ENCODE assay signal across 8 cellular contexts in genomic region chr1:153849487-153850185, GRCh38.
DNase-seq lines count a peak whose midpoint lies in the region; ATAC-seq and TF ChIP-seq lines count a peak whose summit lies in the region.

No MANE protein-coding gene starts in this region.

- H3K27me3 ChIP-seq in HL-60 (ENCODE audit: insufficient read depth, poor library complexity, severe bottlenecking) (no peaks in the 10 kb centered on the region), HAP-1 (ENCODE audit: low read depth) (no peaks in the 10 kb centered on the region), MG63 (no peaks in the 10 kb centered on the region)

- peaks cover 38% of the 10 kb centered on the region for H3K36me3 Mint-ChIP-seq in activated naive CD4-positive, alpha-beta T cell treated with anti-CD3 and anti-CD28 coated beads, Interleukin-2, amount 10 ng/mL, durations not matched to agents 7 days and 5 days

- no peak for TF ChIP-seq CTCF in GM10248 (IDR thresholded peaks at IDR 0.05; ENCODE audit: control extremely low read depth, extremely low read depth, low read depth, missing control alignments)
- TF ChIP-seq CTCF in HL-60 (IDR thresholded peaks at IDR 0.05; ENCODE audit: insufficient read depth, low read length) = no peak

- peak; percentile 61 for DNase-seq in GM10248 (ENCODE audit: extremely low spot score)
- peak in 1 of 2 experiments; percentile 51 for DNase-seq in HL-60 (ENCODE audit: low read depth in 1 of 2, low spot score in 1 of 2)
- peak; percentile 49 for DNase-seq in activated naive CD4-positive, alpha-beta T cell treated with anti-CD3 and anti-CD28 coated beads, Interleukin-2, amount 10 ng/mL, durations not matched to agents 7 days and 5 days
- no peak for DNase-seq in NCI-H2107 treated with DMSO at 0.1 percent for 48 hours (lab: John Stamatoyannopoulos, UW; ENCODE audit: unreplicated experiment)
- DNase-seq in HAP-1 (ENCODE audit: low spot score in 2 of 2) = no peak
- DNase-seq in NCI-H748 treated with DMSO at 0.1 percent for 48 hours (lab: John Stamatoyannopoulos, UW) = no peak
- DNase-seq in MG63 = no peak

- CTCF ChIA-PET in GM10248 (lab: Yijun Ruan, JAX) = interaction anchor here (0.8 to 2.0 kb wide), 9 partner anchors 11 to 97 kb away, joined by 3 to 7 read pairs (median 3); partner anchors contain the start of gene DENND4B
- CTCF ChIA-PET in activated naive CD4-positive, alpha-beta T cell treated with anti-CD3 and anti-CD28 coated beads, Interleukin-2, amount 10 ng/mL, durations not matched to agents 7 days and 5 days (lab: Charles Lee) = interaction anchor here (0.6 kb wide), 1 partner anchor 16 kb away, joined by 3 read pairs; no protein-coding TSS in a partner anchor

- in situ Hi-C loops in HAP-1 (cut with MboI; ENCODE audit: low sequenced_read_pairs) = no loop called here

- peak; percentile 83 for ATAC-seq in GM21515 (IDR thresholded peaks at IDR 0.05; ENCODE audit: unreplicated experiment)

- H3K4me1 Mint-ChIP-seq in activated naive CD4-positive, alpha-beta T cell treated with anti-CD3 and anti-CD28 coated beads, Interleukin-2, amount 10 ng/mL, durations not matched to agents 7 days and 5 days = peaks cover 18% of the 10 kb centered on the region

- H3K27ac Mint-ChIP-seq in activated naive CD4-positive, alpha-beta T cell treated with anti-CD3 and anti-CD28 coated beads, Interleukin-2, amount 10 ng/mL, durations not matched to agents 7 days and 5 days = peak overlapping the region; percentile 79

- H3K4me3 ChIP-seq in HL-60 (replicated peaks; ENCODE audit: insufficient read depth, low read length) (no peak overlapping the region), HAP-1 (no peak overlapping the region), MG63 (no peak overlapping the region)

- peak overlapping the region; percentile 21 for H3K4me3 Mint-ChIP-seq in activated naive CD4-positive, alpha-beta T cell treated with anti-CD3 and anti-CD28 coated beads, Interleukin-2, amount 10 ng/mL, durations not matched to agents 7 days and 5 days

- H3K27me3 Mint-ChIP-seq in activated naive CD4-positive, alpha-beta T cell treated with anti-CD3 and anti-CD28 coated beads, Interleukin-2, amount 10 ng/mL, durations not matched to agents 7 days and 5 days = no peaks in the 10 kb centered on the region

- POLR2A ChIA-PET in GM10248 (lab: Yijun Ruan, JAX) = interaction anchor here (0.6 kb wide), 1 partner anchor 74 kb away, joined by 4 read pairs; no protein-coding TSS in a partner anchor

- H3K4me1 ChIP-seq in HAP-1 = no peaks in the 10 kb centered on the region

- H3K9me3 ChIP-seq in HAP-1 = no peaks in the 10 kb centered on the region
- H3K9me3 ChIP-seq in MG63 = no peaks in the 10 kb centered on the region

- no peaks in the 10 kb centered on the region for H3K9me3 Mint-ChIP-seq in activated naive CD4-positive, alpha-beta T cell treated with anti-CD3 and anti-CD28 coated beads, Interleukin-2, amount 10 ng/mL, durations not matched to agents 7 days and 5 days

- H3K27ac ChIP-seq in HL-60 (replicated peaks) = peak overlapping the region; percentile 65

- H3K36me3 ChIP-seq in HAP-1 (replicated peaks) (0 out of 2 replicates have a peak, but pooled peaks cover 8% of the 10 kb centered on the region), MG63 (peaks cover 18% of the 10 kb centered on the region)

Comparison
In these comparisons a context has a peak if more than half of its experiments do, and no peak if none do; other contexts are left out.
1. DNase-seq: peak in GM10248 (single experiment) and activated naive CD4-positive, alpha-beta T cell treated with anti-CD3 and anti-CD28 coated beads, Interleukin-2, amount 10 ng/mL, durations not matched to agents 7 days and 5 days (single experiment); none in NCI-H2107 treated with DMSO at 0.1 percent for 48 hours (single experiment), HAP-1 (0 of 2), NCI-H748 treated with DMSO at 0.1 percent for 48 hours (single experiment) and MG63 (single experiment).